Comparison of ENCODE assay signal across 16 cellular contexts in genomic region chrX:134443020-134443419, GRCh38. TPM values are rescaled to one million over a fixed set of nuclear protein-coding genes. Genes with fewer than 3 reads are reported as not detected.
A peak's percentile ranks its signal among the peaks of the same experiment; 100 is the strongest.
DNase-seq lines count a peak whose midpoint lies in the region; ATAC-seq, FAIRE-seq and TF ChIP-seq lines count a peak whose summit lies in the region.
"Had no signal": no experiment of that assay in that cellular context is flagged by ENCODE, and none has a peak within 500 bp of the region (broad histone marks: within the 10 kb centered on the region; RNA-seq: fewer than 3 reads in every experiment).

No MANE protein-coding gene starts in this region.

- no peak overlapping the region for H3K4ac ChIP-seq in neuronal stem cell (ENCODE audit: low read length)

- peak; percentile 77 for ATAC-seq in GM19463 (IDR thresholded peaks at IDR 0.05; ENCODE audit: unreplicated experiment)
- ATAC-seq: T-helper 17 cell had no signal

- H3K27ac ChIP-seq in KMS-11 (peak overlapping the region; percentile 71), neuronal stem cell (replicated peaks; ENCODE audit: low read length) (no peak overlapping the region)
- H3K27ac ChIP-seq: pancreas had no signal

- H3K36me3 ChIP-seq in KMS-11 (ENCODE audit: insufficient read depth) = no peaks in the 10 kb centered on the region
- H3K36me3 ChIP-seq in neuronal stem cell (replicated peaks in 1 of 2; ENCODE audit: control insufficient read depth in 2 of 2, insufficient read depth in 2 of 2, low read length in 2 of 2) = no peaks in the 10 kb centered on the region
- H3K36me3 ChIP-seq: pancreas had no signal

- H4K91ac ChIP-seq in neuronal stem cell (ENCODE audit: low read depth, low read length, poor library complexity) = no peak overlapping the region

- DNase-seq in GM12891 (ENCODE audit: insufficient read length, low spot score) (no peak), neuronal stem cell (ENCODE audit: low spot score) (no peak), HTR-8/SVneo (ENCODE audit: insufficient read length, low spot score) (no peak), nucleus accumbens (lab: John Stamatoyannopoulos, UW) (no peak), OCI-M1 (lab: John Stamatoyannopoulos, UW) (no peak)
- DNase-seq: activated CD4-positive, alpha-beta T cell treated with anti-CD3 and anti-CD28 coated beads, Interleukin-2, amount 50 U/mL, for 48 hours; activated effector memory CD4-positive, alpha-beta T cell treated with Interleukin-2 at 50 U/mL for 16 hours; erythroblast; GOT3; pancreas; stimulated activated CD4-positive, alpha-beta T cell treated with anti-CD3 and anti-CD28 coated beads, Interleukin-15, amount 100 ng/mL, for 24 hours; T-helper 17 cell had no signal

- no peaks in the 10 kb centered on the region for H3K27me3 ChIP-seq in KMS-11 (ENCODE audit: insufficient read depth, low read depth)
- no peaks in the 10 kb centered on the region for H3K27me3 ChIP-seq in neuronal stem cell (ENCODE audit: control insufficient read depth in 3 of 3, insufficient read depth in 3 of 3, low read depth in 1 of 3, low read length in 3 of 3)
- H3K27me3 ChIP-seq: pancreas had no signal

- H2BK12ac ChIP-seq in neuronal stem cell (ENCODE audit: low read length) = no peak overlapping the region

- FAIRE-seq in GM12891 (lab: Jason Lieb, UNC) (peak; percentile 87), islet of Langerhans (lab: Jason Lieb, UNC) (peak; percentile 75), HTR-8/SVneo (lab: Jason Lieb, UNC) (no peak)
- FAIRE-seq: bronchial epithelial cell, pancreas had no signal

- H2AFZ ChIP-seq in KMS-11 (ENCODE audit: low read depth) (no peak overlapping the region), neuronal stem cell (ENCODE audit: low read length) (no peak overlapping the region)

- H3K14ac ChIP-seq in neuronal stem cell (ENCODE audit: low read length) = no peak overlapping the region

- no peaks in the 10 kb centered on the region for H4K20me1 ChIP-seq in KMS-11 (ENCODE audit: insufficient read depth)

- no peak overlapping the region for H2BK120ac ChIP-seq in neuronal stem cell (ENCODE audit: low read depth, low read length)

- H3K9ac ChIP-seq in KMS-11 (no peak overlapping the region), neuronal stem cell (ENCODE audit: low read depth, low read length, poor library complexity) (no peak overlapping the region)

- no peak overlapping the region for H2BK15ac ChIP-seq in neuronal stem cell (ENCODE audit: low read length)

- TF ChIP-seq POLR2A in GM12891 (IDR thresholded peaks at IDR 0.05; ENCODE audit: low read depth, low read length) = no peak

- no peak overlapping the region for H4K8ac ChIP-seq in neuronal stem cell (ENCODE audit: low read depth, low read length)

- no peak overlapping the region for H2BK5ac ChIP-seq in neuronal stem cell (ENCODE audit: low read length)

- no CpG with 5 or more reads among the region's 2 CpGs for WGBS in neuronal stem cell (ENCODE audit: extremely low coverage in 2 of 2, insufficient read length in 2 of 2, insufficient replicate concordance in 1 of 2), 2 donors

- peaks cover 51% of the 10 kb centered on the region for H3K4me1 ChIP-seq in KMS-11 (ENCODE audit: low read depth, poor library complexity, severe bottlenecking)
- H3K4me1 ChIP-seq in neuronal stem cell (ENCODE audit: control insufficient read depth in 2 of 2, insufficient read depth in 1 of 2, low read depth in 1 of 2, low read length in 2 of 2) = peaks cover 0 to 3% of the 10 kb centered on the region in 2 donors
- H3K4me1 ChIP-seq: pancreas had no signal

- H3K23ac ChIP-seq in neuronal stem cell (ENCODE audit: low read depth, low read length, poor library complexity) = no peak overlapping the region

- H3K4me3 ChIP-seq in KMS-11 (IDR thresholded peaks at IDR 0.05; ENCODE audit: insufficient read depth, low read depth, low read length) (no peak overlapping the region), neuronal stem cell (ENCODE audit: low read length in 2 of 2) (no peak overlapping the region)
- H3K4me3 ChIP-seq: pancreas had no signal

- H3K9me3 ChIP-seq in neuronal stem cell (replicated peaks in 1 of 2; ENCODE audit: control insufficient read depth in 2 of 2, insufficient read depth in 1 of 2, low read depth in 1 of 2, low read length in 2 of 2) = no peaks in the 10 kb centered on the region
- H3K9me3 ChIP-seq: pancreas had no signal

- H3K79me1 ChIP-seq in neuronal stem cell (ENCODE audit: low read depth, low read length) = no peaks in the 10 kb centered on the region

- no peaks in the 10 kb centered on the region for H3K79me2 ChIP-seq in KMS-11 (ENCODE audit: insufficient read depth, low read depth)

- H2AK5ac ChIP-seq in neuronal stem cell (ENCODE audit: low read depth, low read length) = no peak overlapping the region

- H3K18ac ChIP-seq in neuronal stem cell (ENCODE audit: low read length) = no peak overlapping the region

- H3K4me2 ChIP-seq in KMS-11 = peak overlapping the region; percentile 23
- H3K4me2 ChIP-seq in neuronal stem cell (ENCODE audit: insufficient read depth, low read length, poor library complexity, severe bottlenecking) = no peak overlapping the region

- TF ChIP-seq CTCF in KMS-11 (conservative IDR thresholded peaks at IDR 0.05; ENCODE audit: low read depth, low read length) = no peak

TF ChIP-seq in GM12891, 5 proteins besides CTCF, POLR2A, EP300 and RAD21:
- TF ChIP-seq POLR2AphosphoS5 (IDR thresholded peaks at IDR 0.05; ENCODE audit: low read depth, low read length) (no peak), SPI1 (IDR thresholded peaks at IDR 0.05; ENCODE audit: low read depth, low read length) (no peak), TAF1 (IDR thresholded peaks at IDR 0.05; ENCODE audit: low read depth, low read length) (no peak), POU2F2 (IDR thresholded peaks at IDR 0.05; ENCODE audit: low read depth, low read length) (no peak), PAX5 (IDR thresholded peaks at IDR 0.05; ENCODE audit: insufficient read depth, low read length, severe bottlenecking) (no peak)

RNA-seq across cellular contexts. Expression of gene HPRT1, which starts 16.9 kb away (rescaled TPM):
- 76.7 TPM for polyA plus RNA-seq in GM12891 (2012; ENCODE audit: low read depth, missing spikeins)
- polyA plus RNA-seq in neuronal stem cell (2013, experiment 1 of 2) = 27.1 TPM
- 27.1 TPM for polyA plus RNA-seq in neuronal stem cell (2013, experiment 2 of 2)
